ENCODE assay signal across 20 cellular contexts in genomic region chr20:58838174-58838573, GRCh38. TPM values are rescaled to one million over a fixed set of nuclear protein-coding genes. Genes with fewer than 3 reads are reported as not detected.
"Had no signal": no experiment of that assay in that cellular context is flagged by ENCODE, and none has a peak within 500 bp of the region (broad histone marks: within the 10 kb centered on the region; RNA-seq: fewer than 3 reads in every experiment).

No MANE protein-coding gene starts in this region.

- H3K36me3 Mint-ChIP-seq: naive B cell had no signal

- FAIRE-seq: colon, endometrium, islet of Langerhans, TTC549 had no signal

- DNase-seq: activated CD4-positive, alpha-beta T cell treated with anti-CD3 and anti-CD28 coated beads, Interleukin-2, amount 50 U/mL, for 1 hour; activated naive CD4-positive, alpha-beta T cell treated with anti-CD3 and anti-CD28 coated beads for 36 hours; activated naive CD8-positive, alpha-beta T cell treated with anti-CD3 and anti-CD28 coated beads, Interleukin-2, amount 50 U/mL, for 24 hours; activated T-cell treated with anti-CD3 and anti-CD28 coated beads for 4 hours; mammary epithelial cell; naive B cell; ovary; sigmoid colon; spleen; stomach; testis; upper lobe of left lung had no signal

- H3K4me1 Mint-ChIP-seq: neural progenitor cell had no signal

- H2AFZ ChIP-seq: neural progenitor cell had no signal

- H3K4me3 Mint-ChIP-seq: activated naive CD4-positive, alpha-beta T cell treated with anti-CD3 and anti-CD28 coated beads for 36 hours; activated naive CD8-positive, alpha-beta T cell treated with anti-CD3 and anti-CD28 coated beads, Interleukin-2, amount 50 U/mL, for 24 hours; naive B cell; neural progenitor cell; T-helper 1 cell treated with Interleukin-12 subunit alpha and Interleukin-12 subunit beta and Interleukin-4 antibody, amounts not matched to agents 30 μg/mL and 1 μg/mL, for 36 hours had no signal

- H3K4me3 ChIP-seq: ascending aorta, neural progenitor cell, ovary, sigmoid colon, stomach, testis, upper lobe of left lung had no signal

- H3K9me3 Mint-ChIP-seq: activated naive CD4-positive, alpha-beta T cell treated with anti-CD3 and anti-CD28 coated beads for 36 hours; activated naive CD8-positive, alpha-beta T cell treated with anti-CD3 and anti-CD28 coated beads, Interleukin-2, amount 50 U/mL, for 24 hours; activated T-helper 2 cell treated with anti-CD3 and anti-CD28 coated beads, Interferon-gamma antibody, Interleukin-2, Interleukin-4, amounts not matched to agents 10 μg/mL and 5 μg/mL and 100 μg/mL, durations not matched to agents 14 hours and 24 hours and 36 hours; naive B cell; T-helper 1 cell treated with Interleukin-12 subunit alpha and Interleukin-12 subunit beta and Interleukin-4 antibody, amounts not matched to agents 30 μg/mL and 1 μg/mL, for 36 hours had no signal

- H3K27ac ChIP-seq: ascending aorta, neural progenitor cell, ovary, sigmoid colon, spleen, stomach, testis, upper lobe of left lung had no signal

- H3K27me3 ChIP-seq: ascending aorta, ovary, testis had no signal

- H3K36me3 ChIP-seq: ascending aorta, neural progenitor cell, ovary, sigmoid colon, spleen, stomach, upper lobe of left lung had no signal

- H3K4me2 ChIP-seq: neural progenitor cell had no signal

- H3K4me1 ChIP-seq: ascending aorta had no signal

- H3K27ac Mint-ChIP-seq: activated naive CD4-positive, alpha-beta T cell treated with anti-CD3 and anti-CD28 coated beads for 36 hours; activated naive CD8-positive, alpha-beta T cell treated with anti-CD3 and anti-CD28 coated beads, Interleukin-2, amount 50 U/mL, for 24 hours; activated T-helper 2 cell treated with anti-CD3 and anti-CD28 coated beads, Interferon-gamma antibody, Interleukin-2, Interleukin-4, amounts not matched to agents 10 μg/mL and 5 μg/mL and 100 μg/mL, durations not matched to agents 14 hours and 24 hours and 36 hours; naive B cell; neural progenitor cell; T-helper 1 cell treated with Interleukin-12 subunit alpha and Interleukin-12 subunit beta and Interleukin-4 antibody, amounts not matched to agents 30 μg/mL and 1 μg/mL, for 36 hours had no signal

- H3K9me3 ChIP-seq: ascending aorta, ovary, sigmoid colon, spleen, stomach, testis, upper lobe of left lung had no signal

- H3K9ac ChIP-seq: neural progenitor cell had no signal

RNA-seq across cellular contexts. Expression of gene GNAS-AS1, which starts 12.5 kb away (rescaled TPM):
- total RNA-seq: ascending aorta had no signal
